ENCODE assay signal across 17 cellular contexts in the genomic region with DNA sequence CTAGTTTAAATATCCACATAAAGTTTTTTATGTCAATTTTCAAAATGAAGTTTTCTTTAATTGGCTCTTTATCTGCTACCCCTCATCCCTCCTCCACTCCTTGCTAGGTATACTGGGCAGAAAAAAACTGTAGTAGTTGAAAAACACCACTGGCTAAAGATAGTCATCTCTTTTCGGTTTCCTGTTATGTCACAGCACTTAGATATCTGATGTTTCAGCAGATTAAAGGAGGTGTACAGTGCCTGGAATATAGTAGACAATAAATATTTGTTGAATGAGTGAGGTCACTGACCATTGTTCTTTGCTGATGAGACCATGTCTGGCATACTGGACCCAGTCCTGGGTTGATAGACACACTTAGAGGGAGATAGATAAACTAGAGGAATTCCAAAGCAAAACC. TPM values are rescaled to one million over a fixed set of nuclear protein-coding genes. Genes with fewer than 3 reads are reported as not detected.
DNase-seq lines count a peak whose midpoint lies in the region; ATAC-seq and TF ChIP-seq lines count a peak whose summit lies in the region.
"Had no signal": no experiment of that assay in that cellular context is flagged by ENCODE, and none has a peak within 500 bp of the region (broad histone marks: within the 10 kb centered on the region; RNA-seq: fewer than 3 reads in every experiment).

No MANE protein-coding gene starts in this region.

- POLR2A ChIA-PET in T-cell (lab: Charles Lee), result no interaction called here

- intact Hi-C loops in transverse colon (cut with DNase I; ENCODE audit: low total_unique reads), result no loop called here

- H3K27me3 Mint-ChIP-seq in activated T-cell treated with anti-CD3 and anti-CD28 coated beads, Interleukin-2, amount 50 U/mL, for 72 hours (ENCODE audit: low read depth), result no peaks in the 10 kb centered on the region
- H3K27me3 Mint-ChIP-seq in T-cell, result no peaks in the 10 kb centered on the region

- peaks cover 84% of the 10 kb centered on the region for H3K4me1 Mint-ChIP-seq in activated T-cell treated with anti-CD3 and anti-CD28 coated beads, Interleukin-2, amount 50 U/mL, for 72 hours (ENCODE audit: low read depth)
- H3K4me1 Mint-ChIP-seq in T-cell, result peaks cover 83 to 91% (median 90%) of the 10 kb centered on the region in 3 donors
- peaks cover 69% of the 10 kb centered on the region for H3K4me1 Mint-ChIP-seq in stimulated activated effector memory CD8-positive, alpha-beta T cell treated with anti-CD3 and anti-CD28 coated beads, Interleukin-12 subunit alpha, Interleukin-12 subunit beta, amount 100 ng/mL, for 72 hours

- DNase-seq in activated T-cell treated with anti-CD3 and anti-CD28 coated beads, Interleukin-2, amount 50 U/mL, for 72 hours, result no peak
- DNase-seq in activated T-cell treated with anti-CD3 and anti-CD28 coated beads, Interleukin-2, amount 50 U/mL, for 1 hour, result no peak
- DNase-seq in T-cell (peak in 1 of 34 experiments; percentile 9), dermis blood vessel endothelial cell (peak; percentile 68), transverse colon (no peak), SKM-1 (lab: John Stamatoyannopoulos, UW; ENCODE audit: unreplicated experiment) (no peak), NOMO-1 (lab: John Stamatoyannopoulos, UW; ENCODE audit: unreplicated experiment in 2 of 2) (no peak)
- no peak for DNase-seq in stimulated activated effector memory CD8-positive, alpha-beta T cell treated with anti-CD3 and anti-CD28 coated beads, Interleukin-12 subunit alpha, Interleukin-12 subunit beta, amount 100 ng/mL, for 72 hours (ENCODE audit: low spot score in 2 of 2)
- DNase-seq: body of pancreas, NCI-H187 treated with DMSO at 0.1 percent for 48 hours, NCI-H526, retina, testis had no signal

- H3K36me3 ChIP-seq in transverse colon, result peaks cover 0 to 42% (median 16%) of the 10 kb centered on the region in 4 donors

- 76 to 80% methylated on average over 1 of the region's 1 CpG for WGBS in transverse colon (ENCODE audit: low coverage in 1 of 2), 2 donors

- no peak for TF ChIP-seq CTCF in transverse colon (IDR thresholded peaks at IDR 0.05)

- TF ChIP-seq EP300 in transverse colon (IDR thresholded peaks at IDR 0.05; ENCODE audit: low read depth), result no peak

- no peaks in the 10 kb centered on the region for H3K9me3 Mint-ChIP-seq in activated T-cell treated with anti-CD3 and anti-CD28 coated beads, Interleukin-2, amount 50 U/mL, for 72 hours
- H3K9me3 Mint-ChIP-seq in T-cell, result no peaks in the 10 kb centered on the region
- no peaks in the 10 kb centered on the region for H3K9me3 Mint-ChIP-seq in stimulated activated effector memory CD8-positive, alpha-beta T cell treated with anti-CD3 and anti-CD28 coated beads, Interleukin-12 subunit alpha, Interleukin-12 subunit beta, amount 100 ng/mL, for 72 hours

- H3K9me3 ChIP-seq in transverse colon, result no peaks in the 10 kb centered on the region
- H3K9me3 ChIP-seq: body of pancreas, testis had no signal

- ATAC-seq in activated T-cell treated with anti-CD3 and anti-CD28 coated beads, Interleukin-2, amount 50 U/mL, for 72 hours (replicated peaks in 1 of 2), result peak in 1 of 2 donors; percentile 22
- peak; percentile 54 to 63 (median 58) for ATAC-seq in T-cell (replicated peaks in 1 of 4)
- ATAC-seq in stimulated activated effector memory CD8-positive, alpha-beta T cell treated with anti-CD3 and anti-CD28 coated beads, Interleukin-12 subunit alpha, Interleukin-12 subunit beta, amount 100 ng/mL, for 72 hours, result peak; percentile 38
- ATAC-seq: body of pancreas, left lobe of liver, Panc1 had no signal

- H3K27me3 ChIP-seq in transverse colon, result no peaks in the 10 kb centered on the region
- H3K27me3 ChIP-seq: body of pancreas, testis had no signal

- H3K4me3 Mint-ChIP-seq in activated T-cell treated with anti-CD3 and anti-CD28 coated beads, Interleukin-2, amount 50 U/mL, for 72 hours, result peak overlapping the region; percentile 96 to 98
- H3K4me3 Mint-ChIP-seq in T-cell, result peak overlapping the region; percentile 95 to 96 (median 95)
- H3K4me3 Mint-ChIP-seq in stimulated activated effector memory CD8-positive, alpha-beta T cell treated with anti-CD3 and anti-CD28 coated beads, Interleukin-12 subunit alpha, Interleukin-12 subunit beta, amount 100 ng/mL, for 72 hours, result peak overlapping the region; percentile 91

- H3K4me3 ChIP-seq in transverse colon, result no peak overlapping the region
- H3K4me3 ChIP-seq: body of pancreas, testis had no signal

- peaks cover 4 to 28% (median 12%) of the 10 kb centered on the region in 4 donors for H3K4me1 ChIP-seq in transverse colon

- no peak for TF ChIP-seq POLR2A in transverse colon (IDR thresholded peaks at IDR 0.05)

- peak overlapping the region in 1 of 4 donors; percentile 15 for H3K27ac ChIP-seq in transverse colon
- H3K27ac ChIP-seq: body of pancreas, testis, VCaP had no signal

- CTCF ChIA-PET in T-cell (lab: Charles Lee), result interaction anchor here (1.1 to 2.1 kb wide), 3 partner anchors 9 to 19 kb away, joined by 3 to 7 read pairs (median 5); a partner anchor contains a TSS

- in situ Hi-C loops in transverse colon (cut with MboI; ENCODE audit: low pct_ligation_motif_present in 1 of 4, low pct_unique_long_range_greater_than_20kb in 1 of 4, low sequenced_read_pairs in 3 of 4), result loop anchor here in 1 of 4 donors (25.0 kb wide), 1 partner anchor 214 kb away; a partner anchor contains a TSS

- peak overlapping the region; percentile 98 for H3K27ac Mint-ChIP-seq in activated T-cell treated with anti-CD3 and anti-CD28 coated beads, Interleukin-2, amount 50 U/mL, for 72 hours
- peak overlapping the region; percentile 95 to 97 for H3K27ac Mint-ChIP-seq in T-cell
- H3K27ac Mint-ChIP-seq in stimulated activated effector memory CD8-positive, alpha-beta T cell treated with anti-CD3 and anti-CD28 coated beads, Interleukin-12 subunit alpha, Interleukin-12 subunit beta, amount 100 ng/mL, for 72 hours, result peak overlapping the region; percentile 67

- H3K36me3 Mint-ChIP-seq in activated T-cell treated with anti-CD3 and anti-CD28 coated beads, Interleukin-2, amount 50 U/mL, for 72 hours (ENCODE audit: insufficient read depth in 2 of 2), result peaks cover 31 to 63% of the 10 kb centered on the region in 2 donors
- H3K36me3 Mint-ChIP-seq in T-cell, result peaks cover 58% of the 10 kb centered on the region
- peaks cover 83% of the 10 kb centered on the region for H3K36me3 Mint-ChIP-seq in stimulated activated effector memory CD8-positive, alpha-beta T cell treated with anti-CD3 and anti-CD28 coated beads, Interleukin-12 subunit alpha, Interleukin-12 subunit beta, amount 100 ng/mL, for 72 hours

RNA-seq across cellular contexts. Expression of a gene that starts 3.2 kb away (rescaled TPM):
- 10 to 100 TPM; 39.6 to 42.7 TPM for total RNA-seq in activated T-cell treated with anti-CD3 and anti-CD28 coated beads, Interleukin-2, amount 50 U/mL, for 72 hours
- 10 to 100 TPM; 14.2 to 38.7 (median 31.5) TPM for total RNA-seq in T-cell
- 44.3 and 61.9 TPM in 2 replicates for total RNA-seq in dermis blood vessel endothelial cell
- 10 to 100 TPM in 1 of 4 donors, 1 to 10 TPM in 3; 2.2 to 10.6 (median 6.4) TPM for total RNA-seq in transverse colon

RNA-seq across cellular contexts. Expression of a gene that starts 9.4 kb away (rescaled TPM):
- total RNA-seq in activated T-cell treated with anti-CD3 and anti-CD28 coated beads, Interleukin-2, amount 50 U/mL, for 72 hours, result 10 to 100 TPM; 18.2 to 24.4 TPM
- 10 to 100 TPM; 26.9 to 40.2 (median 35.0) TPM for total RNA-seq in T-cell
- 14.8 and 16.5 TPM in 2 replicates for total RNA-seq in dermis blood vessel endothelial cell
- total RNA-seq in transverse colon, result 1 to 10 TPM in 3 of 4 donors, under 1 TPM in 1; 0.75 to 5.4 (median 2.8) TPM

RNA-seq across cellular contexts. Expression of a gene that starts 30.6 kb away (rescaled TPM):
- not detected for total RNA-seq in activated T-cell treated with anti-CD3 and anti-CD28 coated beads, Interleukin-2, amount 50 U/mL, for 72 hours
- total RNA-seq in T-cell (not detected), dermis blood vessel endothelial cell (not detected in 2 replicates), transverse colon (not detected)
- total RNA-seq: body of pancreas, fibroblast of villous mesenchyme, left lobe of liver had no signal
